ENCODE assay signal across 17 cellular contexts in genomic region chr4:72666910-72667309, GRCh38.
"Had no signal": no experiment of that assay in that cellular context is flagged by ENCODE, and none has a peak within 500 bp of the region (broad histone marks: within the 10 kb centered on the region; RNA-seq: fewer than 3 reads in every experiment).

No MANE protein-coding gene starts in this region.

- H3K4me1 ChIP-seq: lower lobe of right lung had no signal

- ATAC-seq: activated CD4-positive, CD25-positive, alpha-beta regulatory T cell treated with anti-CD3 and anti-CD28 coated beads, Interleukin-2, amount 50 U/mL, for 24 hours; activated T-cell treated with anti-CD3 and anti-CD28 coated beads, Interleukin-2, amount 50 U/mL, for 4 hours; left colon; lower lobe of right lung; natural killer cell had no signal

- H3K9me3 Mint-ChIP-seq: activated naive CD4-positive, alpha-beta T cell treated with anti-CD3 and anti-CD28 coated beads for 36 hours; activated T-cell treated with anti-CD3 and anti-CD28 coated beads, Interleukin-2, amount 50 U/mL, for 4 hours; central memory CD8-positive, alpha-beta T cell had no signal

- H3K36me3 Mint-ChIP-seq: natural killer cell had no signal

- H3K4me1 Mint-ChIP-seq: central memory CD8-positive, alpha-beta T cell; natural killer cell had no signal

- H3K4me3 ChIP-seq: coronary artery, lower lobe of right lung had no signal

- DNase-seq: activated CD4-positive, alpha-beta T cell treated with anti-CD3 and anti-CD28 coated beads, Interleukin-2, amount 50 U/mL, for 1 hour; activated CD8-positive, alpha-beta memory T cell treated with anti-CD3 and anti-CD28 coated beads, Interleukin-2, amount 50 U/mL, for 4 hours; activated naive CD4-positive, alpha-beta T cell treated with anti-CD3 and anti-CD28 coated beads for 36 hours; activated T-cell treated with anti-CD3 and anti-CD28 coated beads, Interleukin-2, amount 50 U/mL, for 4 hours; brain microvascular endothelial cell; hypothalamus; left colon; lower lobe of right lung; natural killer cell; nucleus accumbens; stimulated activated CD8-positive, alpha-beta memory T cell treated with anti-CD3 and anti-CD28 coated beads, Interleukin-4, amount 100 ng/mL, for 48 hours; stimulated activated naive CD4-positive, alpha-beta T cell; T-helper 1 cell; T-helper 9 cell had no signal

- H3K27me3 ChIP-seq: brain microvascular endothelial cell had no signal

- H3K4me3 Mint-ChIP-seq: activated naive CD4-positive, alpha-beta T cell treated with anti-CD3 and anti-CD28 coated beads for 36 hours; activated T-cell treated with anti-CD3 and anti-CD28 coated beads, Interleukin-2, amount 50 U/mL, for 4 hours; central memory CD8-positive, alpha-beta T cell; natural killer cell had no signal

- H3K27ac ChIP-seq: brain microvascular endothelial cell, coronary artery, lower lobe of right lung had no signal

- H3K27ac Mint-ChIP-seq: activated naive CD4-positive, alpha-beta T cell treated with anti-CD3 and anti-CD28 coated beads for 36 hours; natural killer cell had no signal

- H3K9me3 ChIP-seq: lower lobe of right lung had no signal

- H3K36me3 ChIP-seq: brain microvascular endothelial cell, lower lobe of right lung had no signal
